1 cellular context compared by ENCODE assay signal in the genomic region with DNA sequence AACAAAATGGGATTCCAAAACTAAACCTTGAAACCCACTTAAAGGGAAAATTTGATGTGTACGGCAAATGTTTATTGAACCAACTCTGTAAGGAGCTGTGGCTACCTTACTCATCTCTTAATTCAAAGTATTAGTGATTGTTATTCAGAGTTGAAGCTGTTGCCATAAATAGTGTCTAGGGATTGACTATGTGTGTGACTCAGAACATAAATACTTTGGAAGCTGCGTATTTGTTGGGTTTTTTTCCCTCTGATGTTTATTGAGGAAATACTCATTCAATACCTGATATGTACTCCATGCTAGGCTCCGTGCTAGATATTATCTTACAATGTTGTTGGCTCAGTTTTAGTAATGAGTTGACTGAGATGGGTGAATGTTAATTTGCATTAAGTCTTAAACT.
TF ChIP-seq lines count a peak whose summit lies in the region.

No MANE protein-coding gene starts in this region.

TF ChIP-seq in GM12878, 131 proteins besides CTCF, POLR2A, EP300 and RAD21 (continued from another document):
- peak; percentile 13; the same call in 1 of the 2 replicates for TF ChIP-seq RUNX3 (IDR thresholded peaks at IDR 0.05; ENCODE audit: low read length)
- TF ChIP-seq MEF2A (IDR thresholded peaks at IDR 0.05; ENCODE audit: insufficient read depth, low read depth, low read length) = 0 out of 2 replicates have a peak, but pooled peaks have one; percentile 42
- no peak for TF ChIP-seq NBN (IDR thresholded peaks at IDR 0.05)
- no peak for TF ChIP-seq WRNIP1 (IDR thresholded peaks at IDR 0.05; ENCODE audit: borderline replicate concordance, low read depth, low read length)
- TF ChIP-seq HDAC6 (IDR thresholded peaks at IDR 0.05; ENCODE audit: unreplicated experiment) = no peak
- TF ChIP-seq SUPT20H (IDR thresholded peaks at IDR 0.05; ENCODE audit: borderline replicate concordance, control insufficient read depth, low read depth, low read length) = no peak
